1 cellular context compared by ENCODE assay signal in genomic region chr2:236545248-236545658, GRCh38.
TF ChIP-seq lines count a peak whose summit lies in the region.

No MANE protein-coding gene starts in this region.

TF ChIP-seq in GM12878, 131 proteins besides CTCF, POLR2A, EP300 and RAD21 (continued from another document):
- TF ChIP-seq ZNF687 (IDR thresholded peaks at IDR 0.05) (peak; percentile 97), NBN (IDR thresholded peaks at IDR 0.05) (peak; percentile 25), SIN3A (IDR thresholded peaks at IDR 0.05; ENCODE audit: low read depth, low read length) (no peak), KDM1A (IDR thresholded peaks at IDR 0.05; ENCODE audit: borderline replicate concordance) (no peak), MTA2 (IDR thresholded peaks at IDR 0.05; ENCODE audit: low read depth) (peak; percentile 17; the same call in 1 of the 2 replicates), SIX5 (IDR thresholded peaks at IDR 0.05; ENCODE audit: low read depth, low read length, severe bottlenecking) (no peak), STAT3 (IDR thresholded peaks at IDR 0.05; ENCODE audit: low read depth, low read length) (no peak), RFX5 (IDR thresholded peaks at IDR 0.05; ENCODE audit: low read depth, low read length) (no peak), NR2F1 (conservative IDR thresholded peaks at IDR 0.05) (no peak), MXI1 (IDR thresholded peaks at IDR 0.05; ENCODE audit: low read depth, low read length) (peak; percentile 15; the same call in 1 of the 2 replicates), BACH1 (IDR thresholded peaks at IDR 0.05; ENCODE audit: borderline replicate concordance) (0 out of 2 replicates have a peak, but pooled peaks have one; percentile 23), MYB (IDR thresholded peaks at IDR 0.05; ENCODE audit: borderline replicate concordance, low read depth, low read length) (no peak), BHLHE40 (IDR thresholded peaks at IDR 0.05; ENCODE audit: borderline replicate concordance in 1 of 2, low read depth in 2 of 2, low read length in 1 of 2) (peak; percentile 60 to 70; a peak in 3 of 4 replicates), JUNB (IDR thresholded peaks at IDR 0.05) (peak; percentile 59), ESRRA (IDR thresholded peaks at IDR 0.05; ENCODE audit: low read length) (no peak), PKNOX1 (IDR thresholded peaks at IDR 0.05) (peak; percentile 69), CEBPZ (IDR thresholded peaks at IDR 0.05; ENCODE audit: low read depth, low read length) (no peak), NR2C1 (IDR thresholded peaks at IDR 0.05) (no peak), ZNF207 (IDR thresholded peaks at IDR 0.05; ENCODE audit: borderline replicate concordance) (0 out of 2 replicates have a peak, but pooled peaks have one; percentile 2), SMAD1 (IDR thresholded peaks at IDR 0.05; ENCODE audit: low read depth, partially characterized antibody) (peak; percentile 25)
